In the genomic region with DNA sequence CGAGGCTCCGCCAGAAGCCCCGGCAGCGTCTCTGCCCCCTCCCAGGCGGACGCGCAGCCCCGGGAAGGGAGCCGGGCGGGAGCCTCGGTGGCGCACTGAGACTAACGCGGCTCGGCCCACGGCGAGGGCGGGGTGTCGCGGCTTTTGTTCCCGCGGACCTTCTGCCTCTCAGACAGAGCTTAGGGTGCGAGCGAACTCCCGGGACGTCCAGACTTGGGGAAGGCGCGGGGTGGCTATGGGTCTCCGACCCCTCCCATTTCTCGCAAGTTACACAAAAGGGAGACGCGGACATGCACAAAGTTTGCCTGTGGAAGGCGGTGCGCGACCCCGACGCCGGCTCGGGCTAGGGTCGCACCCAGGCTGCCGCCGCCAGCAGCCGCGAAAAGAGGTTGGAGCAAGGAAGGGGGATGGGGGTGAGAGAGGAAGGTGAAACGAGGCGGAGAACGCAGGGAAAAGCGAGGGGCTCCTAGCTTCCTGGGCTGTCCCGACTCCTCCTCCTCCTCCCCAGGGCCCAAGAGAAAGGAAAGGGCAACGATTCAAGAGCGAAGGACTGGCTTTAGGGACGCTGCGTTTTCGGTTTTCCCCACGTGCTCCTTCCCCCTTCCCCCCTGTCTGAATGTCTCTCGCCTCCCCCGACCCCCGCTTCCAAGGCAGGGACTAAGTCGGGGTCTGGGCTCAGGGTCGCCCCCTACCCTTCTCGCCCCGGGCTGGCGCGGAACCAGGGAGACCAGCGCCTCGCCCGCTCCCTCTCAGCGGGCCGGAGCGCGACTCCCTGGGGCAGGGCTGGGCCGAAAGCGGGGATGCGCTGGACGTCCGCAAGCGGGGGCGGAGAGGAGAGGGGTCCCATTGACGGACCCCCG, we compare ENCODE assay signal across 8 cellular contexts. TPM values are rescaled to one million over a fixed set of nuclear protein-coding genes. Genes with fewer than 3 reads are reported as not detected.
A peak's percentile ranks its signal among the peaks of the same experiment; 100 is the strongest.
DNase-seq lines count a peak whose midpoint lies in the region; ATAC-seq, FAIRE-seq and TF ChIP-seq lines count a peak whose summit lies in the region.

No MANE protein-coding gene starts in this region.

- TF ChIP-seq CTCF in BE2C (IDR thresholded peaks at IDR 0.05; ENCODE audit: low read depth, low read length), result no peak
- TF ChIP-seq CTCF in mucosa of descending colon (IDR thresholded peaks at IDR 0.05), result no peak

- intact Hi-C loops in mucosa of descending colon (cut with DNase I, micrococcal nuclease), result loop anchor here in 1 of 2 donors (5.0 kb wide), 2 partner anchors 283 to 563 kb away; a partner anchor contains a TSS

- H3K9me3 ChIP-seq in BE2C (no peaks in the 10 kb centered on the region), mucosa of descending colon (no peaks in the 10 kb centered on the region)

- H3K36me3 ChIP-seq in BE2C (peaks cover 7% of the 10 kb centered on the region), mucosa of descending colon (ENCODE audit: low read depth) (no peaks in the 10 kb centered on the region)

- no peak for FAIRE-seq in GM19239 (lab: Jason Lieb, UNC)

- H3K4me1 ChIP-seq in BE2C (peaks cover 6% of the 10 kb centered on the region), mucosa of descending colon (ENCODE audit: low read depth) (peaks cover 4% of the 10 kb centered on the region)

- DNase-seq in BE2C, result peak; percentile 66
- DNase-seq in GM19239 (ENCODE audit: insufficient read length, low spot score), result peak; percentile 41
- peak; percentile 57 to 77 for DNase-seq in NCI-H526 (lab: John Stamatoyannopoulos, UW)
- peak; percentile 48 for DNase-seq in activated T-cell treated with anti-CD3 and anti-CD28 coated beads for 48 hours (ENCODE audit: low read depth)
- DNase-seq in mucosa of descending colon, result peak; percentile 66 to 81 (median 72)
- peak; percentile 2 to 62 (median 48) for DNase-seq in stimulated activated naive CD4-positive, alpha-beta T cell (lab: John Stamatoyannopoulos, UW)

- peak overlapping the region; percentile 94 for H3K4me3 ChIP-seq in BE2C (ENCODE audit: low read depth, low read length)
- peak overlapping the region; percentile 80 for H3K4me3 ChIP-seq in mucosa of descending colon

- peak; percentile 23 for ATAC-seq in HG03378 (IDR thresholded peaks at IDR 0.05; ENCODE audit: unreplicated experiment)
- peak; percentile 57 for ATAC-seq in esophagus mucosa
- peak; percentile 68 for ATAC-seq in mucosa of descending colon

- H3K27me3 ChIP-seq in BE2C, result no peaks in the 10 kb centered on the region

RNA-seq across cellular contexts. Expression of a gene that starts 0.7 kb away (rescaled TPM):
- polyA plus RNA-seq in BE2C (2012; ENCODE audit: insufficient read depth, insufficient read length, low read depth), result 1,123 TPM
- 185 TPM for total RNA-seq in esophagus mucosa
- total RNA-seq in mucosa of descending colon, result 100 to 1,000 TPM; 573 to 666 (median 579) TPM

Comparison
In these comparisons a context has a peak if more than half of its experiments do, and no peak if none do; other contexts are left out.
1. Peak in every context shown above with its lines: DNase-seq, ATAC-seq and H3K4me3 ChIP-seq.